8 cellular contexts compared by ENCODE assay signal in genomic region chr1:235011064-235011598, GRCh38.
A peak's percentile ranks its signal among the peaks of the same experiment; 100 is the strongest.
DNase-seq lines count a peak whose midpoint lies in the region; ATAC-seq lines count a peak whose summit lies in the region.

No MANE protein-coding gene starts in this region.

- CTCF ChIA-PET in activated CD8-positive, alpha-beta T cell treated with anti-CD3 and anti-CD28 coated beads, Interleukin-2, amount 10 ng/mL, durations not matched to agents 7 days and 5 days (lab: Charles Lee), result interaction anchor here (0.8 to 2.1 kb wide), 18 partner anchors 19 to 405 kb away, joined by 3 to 14 read pairs (median 4); no protein-coding TSS in a partner anchor

- ATAC-seq in HG02759 (IDR thresholded peaks at IDR 0.05; ENCODE audit: unreplicated experiment) (peak; percentile 11), HG03378 (IDR thresholded peaks at IDR 0.05; ENCODE audit: unreplicated experiment) (no peak)
- ATAC-seq in activated CD8-positive, alpha-beta T cell treated with anti-CD3 and anti-CD28 coated beads, Interleukin-2, amount 10 ng/mL, durations not matched to agents 7 days and 5 days, result no peak

- no peaks in the 10 kb centered on the region for H3K27me3 Mint-ChIP-seq in activated CD8-positive, alpha-beta T cell treated with anti-CD3 and anti-CD28 coated beads, Interleukin-2, amount 10 ng/mL, durations not matched to agents 7 days and 5 days (ENCODE audit: low read depth)

- peaks cover 65% of the 10 kb centered on the region for H3K36me3 Mint-ChIP-seq in activated CD8-positive, alpha-beta T cell treated with anti-CD3 and anti-CD28 coated beads, Interleukin-2, amount 10 ng/mL, durations not matched to agents 7 days and 5 days (ENCODE audit: low read depth)

- peaks cover 17% of the 10 kb centered on the region for H3K9me3 Mint-ChIP-seq in activated CD8-positive, alpha-beta T cell treated with anti-CD3 and anti-CD28 coated beads, Interleukin-2, amount 10 ng/mL, durations not matched to agents 7 days and 5 days (ENCODE audit: insufficient read depth)

- peak; percentile 56 for DNase-seq in activated CD8-positive, alpha-beta T cell treated with anti-CD3 and anti-CD28 coated beads, Interleukin-2, amount 10 ng/mL, durations not matched to agents 7 days and 5 days
- DNase-seq in germinal center (ENCODE audit: low spot score) (peak; percentile 53), GM03348 (ENCODE audit: low spot score) (no peak), COLO668 (lab: John Stamatoyannopoulos, UW; ENCODE audit: unreplicated experiment) (no peak), HUDEP-2 (lab: John Stamatoyannopoulos, UW; ENCODE audit: unreplicated experiment in 76 of 76) (no peak)
- DNase-seq in stimulated activated CD8-positive, alpha-beta memory T cell treated with anti-CD3 and anti-CD28 coated beads, Interleukin-7, amount 100 ng/mL, for 1 hour (ENCODE audit: low read depth in 2 of 2), result peak; percentile 4 to 6

- POLR2A ChIA-PET in activated CD8-positive, alpha-beta T cell treated with anti-CD3 and anti-CD28 coated beads, Interleukin-2, amount 10 ng/mL, durations not matched to agents 7 days and 5 days (lab: Charles Lee), result interaction anchor here (0.7 to 1.9 kb wide), 35 partner anchors 9 to 410 kb away, joined by 3 to 56 read pairs (median 6); partner anchors contain the start of gene IRF2BP2

- H3K4me3 Mint-ChIP-seq in activated CD8-positive, alpha-beta T cell treated with anti-CD3 and anti-CD28 coated beads, Interleukin-2, amount 10 ng/mL, durations not matched to agents 7 days and 5 days, result peak overlapping the region; percentile 74

- H3K4me1 Mint-ChIP-seq in activated CD8-positive, alpha-beta T cell treated with anti-CD3 and anti-CD28 coated beads, Interleukin-2, amount 10 ng/mL, durations not matched to agents 7 days and 5 days (ENCODE audit: low read depth), result peaks cover 92% of the 10 kb centered on the region

- peak overlapping the region; percentile 99 for H3K27ac Mint-ChIP-seq in activated CD8-positive, alpha-beta T cell treated with anti-CD3 and anti-CD28 coated beads, Interleukin-2, amount 10 ng/mL, durations not matched to agents 7 days and 5 days

Comparison
In these comparisons a context has a peak if more than half of its experiments do, and no peak if none do; other contexts are left out.
1. DNase-seq: peak in activated CD8-positive, alpha-beta T cell treated with anti-CD3 and anti-CD28 coated beads, Interleukin-2, amount 10 ng/mL, durations not matched to agents 7 days and 5 days (single experiment), germinal center (single experiment) and stimulated activated CD8-positive, alpha-beta memory T cell treated with anti-CD3 and anti-CD28 coated beads, Interleukin-7, amount 100 ng/mL, for 1 hour (2 of 2); none in GM03348 (single experiment), COLO668 (single experiment) and HUDEP-2 (0 of 76).